In the genomic region with DNA sequence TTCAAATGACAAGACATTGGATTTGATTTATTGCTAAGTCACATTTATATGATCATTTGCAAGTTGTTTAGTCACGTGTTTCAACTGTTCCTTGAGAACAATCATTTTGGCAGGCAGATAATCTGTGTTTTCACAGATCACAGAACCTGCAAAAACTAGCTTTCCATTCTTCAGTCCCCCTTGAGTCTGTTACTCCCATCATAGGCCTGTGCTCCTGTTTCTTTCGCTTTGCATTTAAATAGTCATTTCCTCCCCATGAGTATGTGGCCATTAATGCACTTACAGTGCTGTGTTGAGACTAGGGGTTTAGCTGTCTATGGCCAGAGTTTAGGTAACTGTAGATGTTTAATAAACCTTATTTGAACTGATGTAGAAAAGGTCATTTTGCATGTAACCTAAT, we compare ENCODE assay signal across 16 cellular contexts.
"Had no signal": no experiment of that assay in that cellular context is flagged by ENCODE, and none has a peak within 500 bp of the region (broad histone marks: within the 10 kb centered on the region; RNA-seq: fewer than 3 reads in every experiment).

No MANE protein-coding gene starts in this region.

- H3K9me3 ChIP-seq: adrenal gland, gastroesophageal sphincter, mucosa of descending colon had no signal

- H3K79me2 ChIP-seq: hepatocyte had no signal

- DNase-seq: activated CD4-positive, alpha-beta T cell treated with anti-CD3 and anti-CD28 coated beads, Interleukin-2, amount 10 ng/mL, durations not matched to agents 24 days and 14 days; activated naive CD4-positive, alpha-beta T cell treated with anti-CD3 and anti-CD28 coated beads, Interleukin-2, amount 50 U/mL, for 16 hours; adrenal gland; central memory CD4-positive, alpha-beta T cell; effector memory CD8-positive, alpha-beta T cell; mucosa of descending colon; naive thymus-derived CD8-positive, alpha-beta T cell; stimulated activated CD4-positive, alpha-beta T cell treated with anti-CD3 and anti-CD28 coated beads, Interleukin-12 subunit alpha, Interleukin-12 subunit beta, amount 100 ng/mL, for 4 hours; stimulated activated naive CD4-positive, alpha-beta T cell treated with Interleukin-2 at 50 U/mL for 16 hours; T-helper 1 cell; trophoblast cell; WERI-Rb-1 had no signal

- H3K4me1 Mint-ChIP-seq: activated CD4-positive, alpha-beta T cell treated with anti-CD3 and anti-CD28 coated beads, Interleukin-2, amount 10 ng/mL, durations not matched to agents 24 days and 14 days had no signal

- H3K4me3 ChIP-seq: adrenal gland, gastroesophageal sphincter, hepatocyte, mucosa of descending colon had no signal

- H3K4me1 ChIP-seq: adrenal gland had no signal

- H2AFZ ChIP-seq: hepatocyte had no signal

- H3K4me2 ChIP-seq: hepatocyte had no signal

- ATAC-seq: effector memory CD8-positive, alpha-beta T cell; gastroesophageal sphincter; mucosa of descending colon; naive thymus-derived CD8-positive, alpha-beta T cell had no signal

- H3K9me3 Mint-ChIP-seq: activated CD4-positive, alpha-beta T cell treated with anti-CD3 and anti-CD28 coated beads, Interleukin-2, amount 10 ng/mL, durations not matched to agents 24 days and 14 days; activated T-helper 2 cell treated with anti-CD3 and anti-CD28 coated beads, Interferon-gamma antibody, Interleukin-2, Interleukin-4, amounts not matched to agents 10 μg/mL and 5 μg/mL and 100 μg/mL, durations not matched to agents 14 hours and 24 hours and 36 hours; dendritic cell treated with granulocyte-macrophage colony-stimulating factor and Interleukin-4, amounts not matched to agents 40 ng/mL and 50 ng/mL, for 4 days; effector memory CD8-positive, alpha-beta T cell; naive thymus-derived CD8-positive, alpha-beta T cell had no signal

- H3K27ac ChIP-seq: adrenal gland, gastroesophageal sphincter, hepatocyte, WERI-Rb-1 had no signal

- H3K27me3 ChIP-seq: adrenal gland, gastroesophageal sphincter, hepatocyte had no signal

- H3K4me3 Mint-ChIP-seq: activated CD4-positive, alpha-beta T cell treated with anti-CD3 and anti-CD28 coated beads, Interleukin-2, amount 10 ng/mL, durations not matched to agents 24 days and 14 days; dendritic cell treated with granulocyte-macrophage colony-stimulating factor and Interleukin-4, amounts not matched to agents 40 ng/mL and 50 ng/mL, for 4 days; effector memory CD8-positive, alpha-beta T cell; naive thymus-derived CD8-positive, alpha-beta T cell had no signal

- H3K27ac Mint-ChIP-seq: activated CD4-positive, alpha-beta T cell treated with anti-CD3 and anti-CD28 coated beads, Interleukin-2, amount 10 ng/mL, durations not matched to agents 24 days and 14 days; activated T-helper 2 cell treated with anti-CD3 and anti-CD28 coated beads, Interferon-gamma antibody, Interleukin-2, Interleukin-4, amounts not matched to agents 10 μg/mL and 5 μg/mL and 100 μg/mL, durations not matched to agents 14 hours and 24 hours and 36 hours; dendritic cell treated with granulocyte-macrophage colony-stimulating factor and Interleukin-4, amounts not matched to agents 40 ng/mL and 50 ng/mL, for 4 days; effector memory CD8-positive, alpha-beta T cell; naive thymus-derived CD8-positive, alpha-beta T cell had no signal

- H3K36me3 ChIP-seq: adrenal gland, gastroesophageal sphincter, WERI-Rb-1 had no signal

- H3K27me3 Mint-ChIP-seq: activated CD4-positive, alpha-beta T cell treated with anti-CD3 and anti-CD28 coated beads, Interleukin-2, amount 10 ng/mL, durations not matched to agents 24 days and 14 days; dendritic cell treated with granulocyte-macrophage colony-stimulating factor and Interleukin-4, amounts not matched to agents 40 ng/mL and 50 ng/mL, for 4 days; effector memory CD8-positive, alpha-beta T cell; naive thymus-derived CD8-positive, alpha-beta T cell had no signal
